ENCODE assay signal across 8 cellular contexts in the genomic region with DNA sequence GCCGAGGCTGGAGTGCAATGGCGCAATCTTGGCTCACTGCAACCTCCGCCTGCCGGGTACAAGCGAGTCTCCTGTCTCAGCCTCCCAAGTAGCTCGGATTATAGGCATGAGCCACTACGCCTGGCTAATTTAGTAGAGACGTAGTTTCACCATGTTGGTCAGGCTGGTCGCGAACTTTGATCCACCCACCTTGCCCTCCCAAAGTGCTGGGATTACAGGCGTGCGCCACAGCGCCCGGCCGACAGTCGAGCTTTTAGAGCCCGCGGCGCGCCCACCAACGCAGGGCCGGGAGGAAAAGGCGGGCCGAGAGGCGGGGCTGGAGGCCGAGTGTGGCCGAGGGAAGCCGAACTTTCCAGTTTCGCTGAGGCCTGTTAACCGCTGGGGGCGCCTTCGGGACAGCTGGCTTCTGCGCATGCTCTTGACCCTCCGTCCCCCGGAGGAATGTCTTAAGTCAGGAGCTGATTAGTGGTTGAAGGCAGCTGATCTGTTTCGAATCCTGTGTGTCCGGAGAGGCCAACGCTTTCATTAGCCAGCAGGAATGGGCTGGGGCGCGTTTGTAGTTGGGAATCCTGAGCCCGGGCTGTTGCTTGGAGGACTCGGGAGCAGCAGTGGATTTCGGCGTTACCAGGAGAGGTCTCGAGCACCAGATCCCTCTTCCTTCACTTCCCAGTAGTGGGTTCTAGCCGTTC. TPM values are rescaled to one million over a fixed set of nuclear protein-coding genes. Genes with fewer than 3 reads are reported as not detected.
DNase-seq lines count a peak whose midpoint lies in the region; ATAC-seq, FAIRE-seq and TF ChIP-seq lines count a peak whose summit lies in the region.

No MANE protein-coding gene starts in this region.

- TF ChIP-seq CTCF in AG04450 (IDR thresholded peaks at IDR 0.05; ENCODE audit: low read depth, low read length) (peak; percentile 89), WERI-Rb-1 (IDR thresholded peaks at IDR 0.05; ENCODE audit: low read depth, low read length) (peak; percentile 90), bronchial epithelial cell (IDR thresholded peaks at IDR 0.05; ENCODE audit: insufficient read depth, low read length, severe bottlenecking) (peak; percentile 92)

- peak overlapping the region; percentile 98 for H3K27ac ChIP-seq in AG04450 (ENCODE audit: low read depth, low read length)
- peak overlapping the region; percentile 88 for H3K27ac ChIP-seq in WERI-Rb-1
- H3K27ac ChIP-seq in skin epidermis = peak overlapping the region; percentile 38 to 93 (median 85)

- H3K4me3 ChIP-seq in AG04450 (ENCODE audit: low read depth, low read length) (peak overlapping the region; percentile 61), WERI-Rb-1 (ENCODE audit: low read depth, low read length) (peak overlapping the region; percentile 61), bronchial epithelial cell (ENCODE audit: low read depth, low read length) (peak overlapping the region; percentile 43), skin epidermis (peak overlapping the region; percentile 36 to 56 (median 49))

- POLR2A ChIA-PET in AG04450 (lab: Yijun Ruan, JAX) = interaction anchor here (0.7 to 2.2 kb wide), 6 partner anchors 10 to 302 kb away, joined by 3 to 63 read pairs (median 4); a partner anchor contains a TSS

- H3K36me3 ChIP-seq in WERI-Rb-1 = no peaks in the 10 kb centered on the region
- H3K36me3 ChIP-seq in bronchial epithelial cell (ENCODE audit: control insufficient read depth, insufficient read depth, low read length) = no peaks in the 10 kb centered on the region

- no peak for FAIRE-seq in bronchial epithelial cell (lab: Jason Lieb, UNC)

- ATAC-seq in GM18870 (IDR thresholded peaks at IDR 0.05; ENCODE audit: unreplicated experiment) (peak; percentile 58), HG03135 (IDR thresholded peaks at IDR 0.05; ENCODE audit: unreplicated experiment) (peak; percentile 94)

- H3K9me3 ChIP-seq in AG04450 (ENCODE audit: control insufficient read depth, insufficient read depth, low read length) = peaks cover 3% of the 10 kb centered on the region; the same call in 1 of the 2 replicates
- no peaks in the 10 kb centered on the region for H3K9me3 ChIP-seq in WERI-Rb-1 (ENCODE audit: severe bottlenecking)

- CTCF ChIA-PET in AG04450 (lab: Charles Lee) = interaction anchor here (0.6 to 2.7 kb wide), 28 partner anchors 9 to 1205 kb away, joined by 3 to 50 read pairs (median 3); a partner anchor contains a TSS

- H3K27me3 ChIP-seq in AG04450 (ENCODE audit: control insufficient read depth, insufficient read depth, low read length) (no peaks in the 10 kb centered on the region), WERI-Rb-1 (ENCODE audit: insufficient read depth, low read depth, severe bottlenecking) (no peaks in the 10 kb centered on the region), bronchial epithelial cell (ENCODE audit: control insufficient read depth, insufficient read depth, low read length) (no peaks in the 10 kb centered on the region)

- DNase-seq in AG04450 (ENCODE audit: low read depth, low spot score) (peak; percentile 98), NCI-H2196 treated with DMSO at 0.1 percent for 48 hours (lab: John Stamatoyannopoulos, UW; ENCODE audit: unreplicated experiment) (peak; percentile 77), WERI-Rb-1 (peak; percentile 96), bronchial epithelial cell (ENCODE audit: low read depth) (peak; percentile 93), iPS-NIHi11 (ENCODE audit: low spot score) (peak; percentile 94)

RNA-seq across cellular contexts. Expression of a gene that starts 10.0 kb away (rescaled TPM):
- 722 and 1,256 TPM in 2 replicates for polyA plus RNA-seq in AG04450 (2011; rRNA removed)
- 229 and 299 TPM in 2 replicates for polyA minus RNA-seq in AG04450 (2011; rRNA and poly(A)+ RNA removed)
- total RNA-seq in bronchial epithelial cell = 47.4 and 57.4 TPM in 2 replicates

RNA-seq across cellular contexts. Expression of a gene that starts 48.5 kb away (rescaled TPM):
- polyA plus RNA-seq in AG04450 (2011; rRNA removed) = 14.6 and 20.0 TPM in 2 replicates
- polyA minus RNA-seq in AG04450 (2011; rRNA and poly(A)+ RNA removed) = 17.5 and 18.2 TPM in 2 replicates
- 3.7 and 7.3 TPM in 2 replicates for total RNA-seq in bronchial epithelial cell

Comparison
In these comparisons a context has a peak if more than half of its experiments do, and no peak if none do; other contexts are left out.
1. Peak in every context shown above with its lines: DNase-seq, ATAC-seq, H3K4me3 ChIP-seq and H3K27ac ChIP-seq.